ENCODE assay signal across 1 cellular context in genomic region chr15:68789921-68790575, GRCh38.
TF ChIP-seq lines count a peak whose summit lies in the region.

No MANE protein-coding gene starts in this region.

TF ChIP-seq in GM12878, 131 proteins besides CTCF, POLR2A, EP300 and RAD21:
- TF ChIP-seq, protein P1, sequence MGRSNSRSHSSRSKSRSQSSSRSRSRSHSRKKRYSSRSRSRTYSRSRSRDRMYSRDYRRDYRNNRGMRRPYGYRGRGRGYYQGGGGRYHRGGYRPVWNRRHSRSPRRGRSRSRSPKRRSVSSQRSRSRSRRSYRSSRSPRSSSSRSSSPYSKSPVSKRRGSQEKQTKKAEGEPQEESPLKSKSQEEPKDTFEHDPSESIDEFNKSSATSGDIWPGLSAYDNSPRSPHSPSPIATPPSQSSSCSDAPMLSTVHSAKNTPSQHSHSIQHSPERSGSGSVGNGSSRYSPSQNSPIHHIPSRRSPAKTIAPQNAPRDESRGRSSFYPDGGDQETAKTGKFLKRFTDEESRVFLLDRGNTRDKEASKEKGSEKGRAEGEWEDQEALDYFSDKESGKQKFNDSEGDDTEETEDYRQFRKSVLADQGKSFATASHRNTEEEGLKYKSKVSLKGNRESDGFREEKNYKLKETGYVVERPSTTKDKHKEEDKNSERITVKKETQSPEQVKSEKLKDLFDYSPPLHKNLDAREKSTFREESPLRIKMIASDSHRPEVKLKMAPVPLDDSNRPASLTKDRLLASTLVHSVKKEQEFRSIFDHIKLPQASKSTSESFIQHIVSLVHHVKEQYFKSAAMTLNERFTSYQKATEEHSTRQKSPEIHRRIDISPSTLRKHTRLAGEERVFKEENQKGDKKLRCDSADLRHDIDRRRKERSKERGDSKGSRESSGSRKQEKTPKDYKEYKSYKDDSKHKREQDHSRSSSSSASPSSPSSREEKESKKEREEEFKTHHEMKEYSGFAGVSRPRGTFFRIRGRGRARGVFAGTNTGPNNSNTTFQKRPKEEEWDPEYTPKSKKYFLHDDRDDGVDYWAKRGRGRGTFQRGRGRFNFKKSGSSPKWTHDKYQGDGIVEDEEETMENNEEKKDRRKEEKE (IDR thresholded peaks at IDR 0.05), result no peak
- no peak for TF ChIP-seq ETV6 (conservative IDR thresholded peaks at IDR 0.05 in 1 of 2, IDR thresholded peaks at IDR 0.05 in 1 of 2; ENCODE audit: borderline replicate concordance in 1 of 2, low read depth in 1 of 2)
